ENCODE assay signal across 18 cellular contexts in genomic region chr22:26492220-26492619, GRCh38.
"Had no signal": no experiment of that assay in that cellular context is flagged by ENCODE, and none has a peak within 500 bp of the region (broad histone marks: within the 10 kb centered on the region; RNA-seq: fewer than 3 reads in every experiment).

No MANE protein-coding gene starts in this region.

- ATAC-seq: left colon; lower lobe of right lung; stimulated activated naive B cell treated with anti-CD40 and anti-IgM and Interleukin-4, amounts not matched to agents 10 μg/mL and 1 μg/mL and 100 μg/mL, for 72 hours had no signal

- H3K27ac Mint-ChIP-seq: activated CD4-positive, alpha-beta T cell treated with anti-CD3 and anti-CD28 coated beads, Interleukin-2, amount 10 ng/mL, durations not matched to agents 7 days and 5 days; activated naive CD8-positive, alpha-beta T cell treated with anti-CD3 and anti-CD28 coated beads, Interleukin-2, amount 10 ng/mL, durations not matched to agents 7 days and 5 days; activated T-helper 1 cell treated with anti-CD3 and anti-CD28 coated beads, Interleukin-12 subunit alpha, Interleukin-12 subunit beta, Interleukin-2, Interleukin-4 antibody, amounts not matched to agents 30 ng/mL and 10 ng/mL and 1 ng/mL, durations not matched to agents 14 hours and 24 hours and 36 hours; brain; nephron; stimulated activated naive B cell treated with anti-CD40 and anti-IgM and Interleukin-4, amounts not matched to agents 10 μg/mL and 1 μg/mL and 100 μg/mL, for 72 hours; T-helper 1 cell treated with Interleukin-12 subunit alpha and Interleukin-12 subunit beta and Interleukin-4 antibody, amounts not matched to agents 30 μg/mL and 1 μg/mL, for 36 hours had no signal

- DNase-seq: activated CD4-positive, alpha-beta T cell treated with anti-CD3 and anti-CD28 coated beads, Interleukin-2, amount 10 ng/mL, durations not matched to agents 7 days and 5 days; activated gamma-delta T cell treated with Interleukin-2 at 50 U/mL for 16 hours; activated naive CD8-positive, alpha-beta T cell treated with anti-CD3 and anti-CD28 coated beads, Interleukin-2, amount 10 ng/mL, durations not matched to agents 7 days and 5 days; colonic mucosa; left colon; lower lobe of right lung; midbrain; nucleus accumbens; sigmoid colon; stimulated activated CD4-positive, alpha-beta T cell treated with anti-CD3 and anti-CD28 coated beads, Interleukin-4, amount 100 ng/mL, for 4 hours; stimulated activated naive B cell treated with anti-CD40 and anti-IgM and Interleukin-4, amounts not matched to agents 10 μg/mL and 1 μg/mL and 100 μg/mL, for 72 hours; tibial artery had no signal

- H3K4me3 ChIP-seq: colonic mucosa, lower lobe of right lung, sigmoid colon, tibial artery had no signal

- H3K27ac ChIP-seq: colonic mucosa, lower lobe of right lung, sigmoid colon, tibial artery had no signal

- H3K27me3 ChIP-seq: colonic mucosa, sigmoid colon, tibial artery had no signal

- H3K4me1 Mint-ChIP-seq: brain, nephron had no signal

- H3K4me1 ChIP-seq: colonic mucosa, lower lobe of right lung, sigmoid colon, tibial artery had no signal

- H3K9me3 Mint-ChIP-seq: activated CD4-positive, alpha-beta T cell treated with anti-CD3 and anti-CD28 coated beads, Interleukin-2, amount 10 ng/mL, durations not matched to agents 7 days and 5 days; activated naive CD8-positive, alpha-beta T cell treated with anti-CD3 and anti-CD28 coated beads, Interleukin-2, amount 10 ng/mL, durations not matched to agents 7 days and 5 days; activated T-helper 1 cell treated with anti-CD3 and anti-CD28 coated beads, Interleukin-12 subunit alpha, Interleukin-12 subunit beta, Interleukin-2, Interleukin-4 antibody, amounts not matched to agents 30 ng/mL and 10 ng/mL and 1 ng/mL, durations not matched to agents 14 hours and 24 hours and 36 hours; brain; central memory CD8-positive, alpha-beta T cell; nephron; stimulated activated naive B cell treated with anti-CD40 and anti-IgM and Interleukin-4, amounts not matched to agents 10 μg/mL and 1 μg/mL and 100 μg/mL, for 72 hours; T-helper 1 cell treated with Interleukin-12 subunit alpha and Interleukin-12 subunit beta and Interleukin-4 antibody, amounts not matched to agents 30 μg/mL and 1 μg/mL, for 36 hours had no signal

- H3K9me3 ChIP-seq: colonic mucosa, lower lobe of right lung, sigmoid colon, tibial artery had no signal

- H3K4me3 Mint-ChIP-seq: activated CD4-positive, alpha-beta T cell treated with anti-CD3 and anti-CD28 coated beads, Interleukin-2, amount 10 ng/mL, durations not matched to agents 7 days and 5 days; activated naive CD8-positive, alpha-beta T cell treated with anti-CD3 and anti-CD28 coated beads, Interleukin-2, amount 10 ng/mL, durations not matched to agents 7 days and 5 days; activated T-helper 1 cell treated with anti-CD3 and anti-CD28 coated beads, Interleukin-12 subunit alpha, Interleukin-12 subunit beta, Interleukin-2, Interleukin-4 antibody, amounts not matched to agents 30 ng/mL and 10 ng/mL and 1 ng/mL, durations not matched to agents 14 hours and 24 hours and 36 hours; brain; central memory CD8-positive, alpha-beta T cell; nephron; stimulated activated naive B cell treated with anti-CD40 and anti-IgM and Interleukin-4, amounts not matched to agents 10 μg/mL and 1 μg/mL and 100 μg/mL, for 72 hours; T-helper 1 cell treated with Interleukin-12 subunit alpha and Interleukin-12 subunit beta and Interleukin-4 antibody, amounts not matched to agents 30 μg/mL and 1 μg/mL, for 36 hours had no signal

- FAIRE-seq: endometrium had no signal
